25 cellular contexts compared by ENCODE assay signal in genomic region chr13:40285634-40286033, GRCh38.
DNase-seq lines count a peak whose midpoint lies in the region; ATAC-seq, FAIRE-seq and TF ChIP-seq lines count a peak whose summit lies in the region.
"Had no signal": no experiment of that assay in that cellular context is flagged by ENCODE, and none has a peak within 500 bp of the region (broad histone marks: within the 10 kb centered on the region; RNA-seq: fewer than 3 reads in every experiment).

No MANE protein-coding gene starts in this region.

- no peak overlapping the region for H2AFZ ChIP-seq in keratinocyte (ENCODE audit: control insufficient read depth, low read length)
- H2AFZ ChIP-seq: GM23248 had no signal

- TF ChIP-seq POLR2A in right lobe of liver (IDR thresholded peaks at IDR 0.05), result no peak
- no peak for TF ChIP-seq POLR2A in tibial nerve (IDR thresholded peaks at IDR 0.05)

- H3K9me3 ChIP-seq in keratinocyte (ENCODE audit: control insufficient read depth, low read depth, low read length) (no peaks in the 10 kb centered on the region), right lobe of liver (no peaks in the 10 kb centered on the region), mucosa of descending colon (no peaks in the 10 kb centered on the region), tibial nerve (no peaks in the 10 kb centered on the region)
- H3K9me3 ChIP-seq: BE2C; BLaER1 treated with 17β-estradiol and CSF1 and Interleukin-3, amounts not matched to agents 10 nM and 100 nM had no signal

- no peak overlapping the region for H3K9ac ChIP-seq in keratinocyte (ENCODE audit: control insufficient read depth, extremely low read depth, insufficient read depth, low read length)
- H3K9ac ChIP-seq: BLaER1 treated with 17β-estradiol and CSF1 and Interleukin-3, amounts not matched to agents 10 nM and 100 nM; GM23248 had no signal

- no peaks in the 10 kb centered on the region for H3K9me1 ChIP-seq in keratinocyte (ENCODE audit: control insufficient read depth, extremely low read depth, insufficient read depth, low read length)

- no peak for TF ChIP-seq CTCF in keratinocyte (optimal IDR thresholded peaks at IDR 0.05 in 1 of 3, IDR thresholded peaks at IDR 0.05 in 1 of 3, conservative IDR thresholded peaks at IDR 0.05 in 1 of 3; ENCODE audit: extremely low read depth in 1 of 3, insufficient read depth in 2 of 3, low read length in 3 of 3)
- no peak for TF ChIP-seq CTCF in right lobe of liver (IDR thresholded peaks at IDR 0.05)
- no peak for TF ChIP-seq CTCF in mucosa of descending colon (IDR thresholded peaks at IDR 0.05)
- no peak for TF ChIP-seq CTCF in tibial nerve (IDR thresholded peaks at IDR 0.05)

- H3K27ac ChIP-seq in keratinocyte (ENCODE audit: control insufficient read depth, insufficient read depth, low read length), result no peak overlapping the region
- no peak overlapping the region for H3K27ac ChIP-seq in right lobe of liver
- no peak overlapping the region for H3K27ac ChIP-seq in tibial nerve
- H3K27ac ChIP-seq: 22Rv1; BLaER1 treated with 17β-estradiol and CSF1 and Interleukin-3, amounts not matched to agents 10 nM and 100 nM; GM23248 had no signal

- H3K4me2 ChIP-seq in keratinocyte (ENCODE audit: control insufficient read depth, extremely low read depth, insufficient read depth, low read depth, low read length), result no peak overlapping the region
- H3K4me2 ChIP-seq: BLaER1 treated with 17β-estradiol and CSF1 and Interleukin-3, amounts not matched to agents 10 nM and 100 nM had no signal

- FAIRE-seq in keratinocyte (lab: Jason Lieb, UNC) (peak; percentile 17), RCC 7860 (lab: Jason Lieb, UNC) (no peak)
- FAIRE-seq: A204.1, D721Med, G401.6, GM12892, GM19239, H1 had no signal

- H3K79me2 ChIP-seq in keratinocyte (ENCODE audit: control insufficient read depth, insufficient read depth, low read length), result no peaks in the 10 kb centered on the region

- H3K4me3 ChIP-seq in keratinocyte (ENCODE audit: control insufficient read depth in 2 of 3, extremely low read depth in 1 of 3, insufficient read depth in 2 of 3, low read depth in 1 of 3, low read length in 3 of 3) (no peak overlapping the region), right lobe of liver (no peak overlapping the region), mucosa of descending colon (no peak overlapping the region), tibial nerve (no peak overlapping the region)
- H3K4me3 ChIP-seq: BLaER1 treated with 17β-estradiol and CSF1 and Interleukin-3, amounts not matched to agents 10 nM and 100 nM; GM23248 had no signal

- H3K27me3 ChIP-seq in keratinocyte (ENCODE audit: control insufficient read depth, extremely low read depth, insufficient read depth, low read length) (no peaks in the 10 kb centered on the region), right lobe of liver (no peaks in the 10 kb centered on the region), tibial nerve (no peaks in the 10 kb centered on the region)
- H3K27me3 ChIP-seq: BE2C; BLaER1 treated with 17β-estradiol and CSF1 and Interleukin-3, amounts not matched to agents 10 nM and 100 nM had no signal

- dilution Hi-C loops in keratinocyte (cut with MboI; ENCODE audit: extremely low pct_ligation_motif_present, low sequenced_read_pairs), result no loop called here

- DNase-seq in DMS53 (lab: John Stamatoyannopoulos, UW) (peak; percentile 5), DMS53 treated with DMSO at 0.1 percent for 48 hours (lab: John Stamatoyannopoulos, UW; ENCODE audit: unreplicated experiment) (no peak), keratinocyte (ENCODE audit: low read depth, low spot score) (no peak), right lobe of liver (no peak), RCC 7860 (ENCODE audit: low spot score) (no peak), mucosa of descending colon (no peak), tibial nerve (ENCODE audit: low spot score in 2 of 2) (no peak)
- DNase-seq: ACHN; AML-193; BE2C; CD4-positive, alpha-beta T cell; CD8-positive, alpha-beta memory T cell; DMS 273 treated with DMSO at 0.1 percent for 48 hours; DND-41; GM23248; H7; HCEC 1CT had no signal

- no peaks in the 10 kb centered on the region for H4K20me1 ChIP-seq in keratinocyte (ENCODE audit: control insufficient read depth, extremely low read depth, insufficient read depth, low read length)
- H4K20me1 ChIP-seq: BLaER1 treated with 17β-estradiol and CSF1 and Interleukin-3, amounts not matched to agents 10 nM and 100 nM had no signal

- H3K4me1 ChIP-seq in keratinocyte (ENCODE audit: control insufficient read depth, extremely low read depth, insufficient read depth, low read length) (peaks cover 17% of the 10 kb centered on the region), right lobe of liver (peaks cover 0 to 9% (median 0%) of the 10 kb centered on the region in 4 donors), mucosa of descending colon (ENCODE audit: low read depth) (no peaks in the 10 kb centered on the region), tibial nerve (no peaks in the 10 kb centered on the region)
- H3K4me1 ChIP-seq: BE2C; BLaER1 treated with 17β-estradiol and CSF1 and Interleukin-3, amounts not matched to agents 10 nM and 100 nM had no signal

- ATAC-seq in right lobe of liver, result peak; percentile 17 to 78 (median 62)
- no peak for ATAC-seq in mucosa of descending colon

- TF ChIP-seq EP300 in tibial nerve (IDR thresholded peaks at IDR 0.05), result no peak

- H3K36me3 ChIP-seq in keratinocyte (ENCODE audit: control insufficient read depth in 2 of 2, extremely low read depth in 1 of 2, insufficient read depth in 2 of 2, low read length in 2 of 2) (no peaks in the 10 kb centered on the region), right lobe of liver (no peaks in the 10 kb centered on the region), mucosa of descending colon (ENCODE audit: low read depth) (no peaks in the 10 kb centered on the region), tibial nerve (no peaks in the 10 kb centered on the region)
- H3K36me3 ChIP-seq: BE2C; BLaER1 treated with 17β-estradiol and CSF1 and Interleukin-3, amounts not matched to agents 10 nM and 100 nM had no signal

- intact Hi-C loops in right lobe of liver (cut with DNase I), result no loop called here
- intact Hi-C loops in mucosa of descending colon (cut with DNase I, micrococcal nuclease), result no loop called here
